15 cellular contexts compared by ENCODE assay signal in the genomic region with DNA sequence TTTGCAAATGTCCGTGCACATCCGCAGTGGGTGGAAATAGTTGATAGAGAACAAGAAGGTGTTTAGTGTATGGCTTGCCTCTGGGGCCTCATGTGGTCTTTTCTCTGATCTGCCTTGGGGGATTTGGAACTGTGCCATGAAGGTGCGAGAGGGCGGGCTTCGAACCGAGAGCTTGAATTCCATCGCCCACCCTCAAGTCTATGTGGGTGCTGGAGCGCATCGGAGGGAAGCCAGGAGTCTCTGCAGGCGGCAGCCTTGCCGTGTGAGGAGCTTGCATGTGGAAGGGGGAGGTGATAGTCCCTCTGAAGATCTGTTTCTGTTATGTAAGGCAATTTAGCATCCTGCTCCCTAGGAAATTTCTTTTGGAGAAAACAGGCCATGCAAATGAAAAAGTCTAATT.
A peak's percentile ranks its signal among the peaks of the same experiment; 100 is the strongest.
DNase-seq lines count a peak whose midpoint lies in the region; TF ChIP-seq lines count a peak whose summit lies in the region.
"Had no signal": no experiment of that assay in that cellular context is flagged by ENCODE, and none has a peak within 500 bp of the region (broad histone marks: within the 10 kb centered on the region; RNA-seq: fewer than 3 reads in every experiment).

No MANE protein-coding gene starts in this region.

- no peak for TF ChIP-seq EP300 in Ishikawa (IDR thresholded peaks at IDR 0.05; ENCODE audit: borderline replicate concordance)

- H3K9me3 Mint-ChIP-seq in neural crest cell: no peaks in the 10 kb centered on the region
- H3K9me3 Mint-ChIP-seq: GM23338, H9 had no signal

- peaks cover 25% of the 10 kb centered on the region for H3K36me3 Mint-ChIP-seq in neural crest cell (ENCODE audit: low read depth)
- H3K36me3 Mint-ChIP-seq: CD8-positive, alpha-beta memory T cell had no signal

- peak overlapping the region; percentile 85 for H3K27ac Mint-ChIP-seq in neural crest cell (ENCODE audit: unreplicated experiment)
- H3K27ac Mint-ChIP-seq: CD8-positive, alpha-beta memory T cell; GM23338 had no signal

- TF ChIP-seq RAD21 in Ishikawa (IDR thresholded peaks at IDR 0.05; ENCODE audit: low read depth): no peak

- DNase-seq in left kidney (ENCODE audit: low read depth, low spot score) (peak; percentile 42), neural crest cell (ENCODE audit: low read depth, low spot score) (no peak), superior temporal gyrus (ENCODE audit: extremely low spot score) (peak; percentile 57), H4 (ENCODE audit: low spot score) (no peak), NCI-H82 (lab: John Stamatoyannopoulos, UW) (no peak)
- no peak for DNase-seq in stimulated activated CD4-positive, alpha-beta T cell treated with anti-CD3 and anti-CD28 coated beads, Interleukin-4, amount 100 ng/mL, for 4 hours
- DNase-seq in activated CD4-positive, alpha-beta T cell treated with anti-CD3 and anti-CD28 coated beads for 1 hour: no peak
- DNase-seq: 8988T; AML-193; CD8-positive, alpha-beta memory T cell; DND-41; GDM1 had no signal

- H3K27me3 Mint-ChIP-seq in neural crest cell (ENCODE audit: low read depth): no peaks in the 10 kb centered on the region

- no peak for TF ChIP-seq CTCF in neural crest cell (conservative IDR thresholded peaks at IDR 0.05)

- no peak overlapping the region for H3K4me3 Mint-ChIP-seq in neural crest cell
- H3K4me3 Mint-ChIP-seq: CD8-positive, alpha-beta memory T cell; GM23338; H9 had no signal

- H3K4me1 Mint-ChIP-seq in neural crest cell: peaks cover 22% of the 10 kb centered on the region
- H3K4me1 Mint-ChIP-seq: CD8-positive, alpha-beta memory T cell had no signal

TF ChIP-seq in Ishikawa, 13 proteins besides CTCF, POLR2A, EP300 and RAD21:
- TF ChIP-seq NFIC (IDR thresholded peaks at IDR 0.05) (no peak), TAF1 (IDR thresholded peaks at IDR 0.05; ENCODE audit: low read depth) (no peak)
- TF ChIP-seq, protein P1, sequence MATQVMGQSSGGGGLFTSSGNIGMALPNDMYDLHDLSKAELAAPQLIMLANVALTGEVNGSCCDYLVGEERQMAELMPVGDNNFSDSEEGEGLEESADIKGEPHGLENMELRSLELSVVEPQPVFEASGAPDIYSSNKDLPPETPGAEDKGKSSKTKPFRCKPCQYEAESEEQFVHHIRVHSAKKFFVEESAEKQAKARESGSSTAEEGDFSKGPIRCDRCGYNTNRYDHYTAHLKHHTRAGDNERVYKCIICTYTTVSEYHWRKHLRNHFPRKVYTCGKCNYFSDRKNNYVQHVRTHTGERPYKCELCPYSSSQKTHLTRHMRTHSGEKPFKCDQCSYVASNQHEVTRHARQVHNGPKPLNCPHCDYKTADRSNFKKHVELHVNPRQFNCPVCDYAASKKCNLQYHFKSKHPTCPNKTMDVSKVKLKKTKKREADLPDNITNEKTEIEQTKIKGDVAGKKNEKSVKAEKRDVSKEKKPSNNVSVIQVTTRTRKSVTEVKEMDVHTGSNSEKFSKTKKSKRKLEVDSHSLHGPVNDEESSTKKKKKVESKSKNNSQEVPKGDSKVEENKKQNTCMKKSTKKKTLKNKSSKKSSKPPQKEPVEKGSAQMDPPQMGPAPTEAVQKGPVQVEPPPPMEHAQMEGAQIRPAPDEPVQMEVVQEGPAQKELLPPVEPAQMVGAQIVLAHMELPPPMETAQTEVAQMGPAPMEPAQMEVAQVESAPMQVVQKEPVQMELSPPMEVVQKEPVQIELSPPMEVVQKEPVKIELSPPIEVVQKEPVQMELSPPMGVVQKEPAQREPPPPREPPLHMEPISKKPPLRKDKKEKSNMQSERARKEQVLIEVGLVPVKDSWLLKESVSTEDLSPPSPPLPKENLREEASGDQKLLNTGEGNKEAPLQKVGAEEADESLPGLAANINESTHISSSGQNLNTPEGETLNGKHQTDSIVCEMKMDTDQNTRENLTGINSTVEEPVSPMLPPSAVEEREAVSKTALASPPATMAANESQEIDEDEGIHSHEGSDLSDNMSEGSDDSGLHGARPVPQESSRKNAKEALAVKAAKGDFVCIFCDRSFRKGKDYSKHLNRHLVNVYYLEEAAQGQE (IDR thresholded peaks at IDR 0.05; ENCODE audit: low read depth): peak; percentile 39; the same call in 1 of the 2 replicates
TF ChIP-seq in Ishikawa: peak in this region for 1.

Comparison
In these comparisons a context has a peak if more than half of its experiments do, and no peak if none do; other contexts are left out.
1. DNase-seq: peak in left kidney (single experiment) and superior temporal gyrus (single experiment); none in neural crest cell (single experiment), H4 (single experiment), NCI-H82 (single experiment), stimulated activated CD4-positive, alpha-beta T cell treated with anti-CD3 and anti-CD28 coated beads, Interleukin-4, amount 100 ng/mL, for 4 hours (0 of 2) and activated CD4-positive, alpha-beta T cell treated with anti-CD3 and anti-CD28 coated beads for 1 hour (single experiment).